ENCODE assay signal across 26 cellular contexts in the genomic region with DNA sequence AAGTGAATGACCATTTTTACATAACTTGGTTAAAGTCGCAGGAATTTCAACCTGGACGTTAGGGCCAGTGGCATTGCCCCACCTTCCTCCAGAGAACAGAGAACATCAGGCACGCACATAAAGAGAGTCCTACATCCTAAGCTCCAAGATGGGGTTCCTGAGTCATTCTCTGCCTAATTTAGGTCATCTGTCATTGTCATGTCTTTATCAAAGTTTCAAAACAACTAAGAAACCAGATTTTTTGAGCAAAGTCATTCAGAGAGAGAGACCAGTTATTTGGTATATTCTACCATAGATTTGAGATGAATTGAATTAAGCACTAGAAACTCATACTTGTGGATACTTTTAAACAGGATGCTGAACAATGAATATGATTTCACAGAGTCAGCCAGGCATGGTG.
DNase-seq lines count a peak whose midpoint lies in the region; ATAC-seq, FAIRE-seq and TF ChIP-seq lines count a peak whose summit lies in the region.
"Had no signal": no experiment of that assay in that cellular context is flagged by ENCODE, and none has a peak within 500 bp of the region (broad histone marks: within the 10 kb centered on the region; RNA-seq: fewer than 3 reads in every experiment).

No MANE protein-coding gene starts in this region.

- H4K20me1 ChIP-seq in K562 (replicated peaks; ENCODE audit: control insufficient read depth, insufficient read depth, low read length) (no peaks in the 10 kb centered on the region), neural progenitor cell (ENCODE audit: low read depth) (no peaks in the 10 kb centered on the region)
- H4K20me1 ChIP-seq: BLaER1 had no signal

- H3K36me3 Mint-ChIP-seq in neural progenitor cell = peaks cover 2% of the 10 kb centered on the region
- H3K36me3 Mint-ChIP-seq in endodermal cell (ENCODE audit: low read depth) = peaks cover 8% of the 10 kb centered on the region
- H3K36me3 Mint-ChIP-seq: CD14-positive monocyte; CD4-positive, alpha-beta memory T cell; CD4-positive, CD25-positive, alpha-beta regulatory T cell had no signal

- H3K4me1 Mint-ChIP-seq in neural progenitor cell (no peaks in the 10 kb centered on the region), endodermal cell (no peaks in the 10 kb centered on the region)
- H3K4me1 Mint-ChIP-seq: CD14-positive monocyte; CD4-positive, alpha-beta memory T cell; CD4-positive, CD25-positive, alpha-beta regulatory T cell; CD8-positive, alpha-beta memory T cell had no signal

- H3K27me3 ChIP-seq in GM06990 (replicated peaks; ENCODE audit: control insufficient read depth, insufficient read depth, low read length) = no peaks in the 10 kb centered on the region
- no peaks in the 10 kb centered on the region for H3K27me3 ChIP-seq in K562 (ENCODE audit: control insufficient read depth in 2 of 2, insufficient read depth in 2 of 2, low read length in 2 of 2)
- H3K27me3 ChIP-seq in neural progenitor cell = no peaks in the 10 kb centered on the region
- no peaks in the 10 kb centered on the region for H3K27me3 ChIP-seq in endodermal cell (ENCODE audit: control insufficient read depth, insufficient read depth, low read length, poor library complexity, severe bottlenecking)
- H3K27me3 ChIP-seq: BE2C, BLaER1 had no signal

- 2% methylated on average over 3 of the region's 3 CpGs for WGBS in K562 (ENCODE audit: insufficient coverage, low coverage, missing lambda C conversion rate)
- WGBS in endodermal cell (ENCODE audit: insufficient coverage in 1 of 2, insufficient read length in 1 of 2), 2 experiments = 90 to 93% methylated on average over 3 of the region's 3 CpGs

- no peaks in the 10 kb centered on the region for H3K9me1 ChIP-seq in K562 (ENCODE audit: control insufficient read depth, insufficient read depth, low read length)

- no peak overlapping the region for H3K4me3 Mint-ChIP-seq in neural progenitor cell
- H3K4me3 Mint-ChIP-seq in endodermal cell = no peak overlapping the region
- H3K4me3 Mint-ChIP-seq: CD14-positive monocyte; CD4-positive, alpha-beta memory T cell; CD4-positive, CD25-positive, alpha-beta regulatory T cell; CD8-positive, alpha-beta memory T cell had no signal

- H3K36me3 ChIP-seq in GM06990 (ENCODE audit: control insufficient read depth, insufficient read depth, low read length) (no peaks in the 10 kb centered on the region), K562 (ENCODE audit: control insufficient read depth, insufficient read depth, low read length) (no peaks in the 10 kb centered on the region), neural progenitor cell (peaks cover 11% of the 10 kb centered on the region), endodermal cell (ENCODE audit: control insufficient read depth, insufficient read depth, low read length) (no peaks in the 10 kb centered on the region)
- H3K36me3 ChIP-seq: BE2C, BLaER1 had no signal

- no peaks in the 10 kb centered on the region for H3F3A ChIP-seq in neural progenitor cell (ENCODE audit: low read depth)

- H3K4me1 ChIP-seq in K562 (replicated peaks in 1 of 2; ENCODE audit: control insufficient read depth in 2 of 2, insufficient read depth in 2 of 2, low read length in 2 of 2) (no peaks in the 10 kb centered on the region), neural progenitor cell (no peaks in the 10 kb centered on the region), endodermal cell (ENCODE audit: control insufficient read depth, insufficient read depth, low read length) (no peaks in the 10 kb centered on the region)
- H3K4me1 ChIP-seq: BE2C, BLaER1 had no signal

- H3K4me3 ChIP-seq in GM06990 (replicated peaks; ENCODE audit: low read depth, low read length) (no peak overlapping the region), GM12865 (ENCODE audit: low read depth, low read length) (no peak overlapping the region), K562 (no peak overlapping the region), neural progenitor cell (no peak overlapping the region), endodermal cell (ENCODE audit: low read length) (no peak overlapping the region)
- H3K4me3 ChIP-seq: BLaER1 had no signal

- no peak for TF ChIP-seq CTCF in GM06990 (IDR thresholded peaks at IDR 0.05; ENCODE audit: insufficient read depth, low read length, poor library complexity, severe bottlenecking)
- TF ChIP-seq CTCF in GM12865 (IDR thresholded peaks at IDR 0.05; ENCODE audit: insufficient read depth, low read depth, low read length, missing control alignments) = no peak
- no peak for TF ChIP-seq CTCF in K562 (IDR thresholded peaks at IDR 0.05 in 2 of 3, conservative IDR thresholded peaks at IDR 0.05 in 1 of 3; ENCODE audit: insufficient read depth in 2 of 3, low read depth in 1 of 3, low read length in 3 of 3)
- TF ChIP-seq CTCF in neural progenitor cell (IDR thresholded peaks at IDR 0.05) = no peak
- TF ChIP-seq CTCF in endodermal cell (conservative IDR thresholded peaks at IDR 0.05) = no peak

- H3K4me2 ChIP-seq in K562 (ENCODE audit: insufficient read depth, low read length) (no peak overlapping the region), neural progenitor cell (no peak overlapping the region)
- H3K4me2 ChIP-seq: BLaER1 had no signal

- no peak overlapping the region for H2AFZ ChIP-seq in K562 (ENCODE audit: low read depth, low read length)
- H2AFZ ChIP-seq in neural progenitor cell (replicated peaks) = no peak overlapping the region

- H3K79me2 ChIP-seq in K562 (ENCODE audit: control insufficient read depth, insufficient read depth, low read length) (no peaks in the 10 kb centered on the region), neural progenitor cell (ENCODE audit: low read depth) (no peaks in the 10 kb centered on the region)

- H3K9me3 Mint-ChIP-seq in neural progenitor cell (peaks cover 13% of the 10 kb centered on the region), endodermal cell (peaks cover 24% of the 10 kb centered on the region)

- no peak overlapping the region for H3K27ac ChIP-seq in K562 (ENCODE audit: extremely low read depth, low read depth, low read length)
- no peak overlapping the region for H3K27ac ChIP-seq in neural progenitor cell
- H3K27ac ChIP-seq in endodermal cell (ENCODE audit: low read depth, low read length) = no peak overlapping the region
- H3K27ac ChIP-seq: BLaER1 had no signal

- peak; percentile 35 for DNase-seq in GM06990 (ENCODE audit: extremely low read depth, insufficient read length)
- peak; percentile 46 for DNase-seq in GM12865 (ENCODE audit: low read depth)
- no peak for DNase-seq in K562 (ENCODE audit: extremely low read depth in 1 of 4, low spot score in 3 of 4)
- no peak for DNase-seq in neural progenitor cell (ENCODE audit: low spot score)
- DNase-seq in activated CD4-positive, CD25-positive, alpha-beta regulatory T cell (lab: John Stamatoyannopoulos, UW) = no peak
- no peak for DNase-seq in endodermal cell
- DNase-seq: 8988T; ACHN; BE2C; C1 segment of cervical spinal cord; CD4-positive, alpha-beta memory T cell; CD4-positive, CD25-positive, alpha-beta regulatory T cell; CD8-positive, alpha-beta memory T cell; COR-L47; DMS 273 treated with DMSO at 0.1 percent for 48 hours; DMS153; DMS53; DMS79; DND-41; EL; GDM1 had no signal

- CTCF ChIA-PET in K562 (lab: Yijun Ruan, JAX; ENCODE audit: low intra/inter-chr PET ratio) = no interaction called here

- TF ChIP-seq POLR2A in K562 (conservative IDR thresholded peaks at IDR 0.05) = no peak

- intact Hi-C loops in K562 (cut with micrococcal nuclease) = no loop called here

- no peak for TF ChIP-seq RAD21 in K562 (CRISPR knock-in tag; conservative IDR thresholded peaks at IDR 0.05 in 1 of 2, IDR thresholded peaks at IDR 0.05 in 1 of 2)

- H3K27me3 Mint-ChIP-seq in neural progenitor cell (ENCODE audit: insufficient read depth, low read depth) (no peaks in the 10 kb centered on the region), endodermal cell (ENCODE audit: insufficient read depth) (no peaks in the 10 kb centered on the region)
- H3K27me3 Mint-ChIP-seq: CD4-positive, alpha-beta memory T cell; CD4-positive, CD25-positive, alpha-beta regulatory T cell; CD8-positive, alpha-beta memory T cell had no signal

- no peaks in the 10 kb centered on the region for H3K9me3 ChIP-seq in K562 (replicated peaks; ENCODE audit: control insufficient read depth, insufficient read depth, low read depth, low read length)
- peaks cover 12% of the 10 kb centered on the region for H3K9me3 ChIP-seq in neural progenitor cell (ENCODE audit: low read depth)
- peaks cover 26% of the 10 kb centered on the region for H3K9me3 ChIP-seq in endodermal cell (ENCODE audit: control insufficient read depth, low read length)
- H3K9me3 ChIP-seq: BE2C had no signal

- BruUV-seq in K562 (replicated peaks; lab: Mats Ljungman, UMichigan) = no TSS peak

- TF ChIP-seq EP300 in K562 (IDR thresholded peaks at IDR 0.05; ENCODE audit: low read length) = no peak

- in situ Hi-C loops in K562 (cut with MboI) = no loop called here

- H3K27ac Mint-ChIP-seq in neural progenitor cell (no peak overlapping the region), endodermal cell (no peak overlapping the region)
- H3K27ac Mint-ChIP-seq: CD14-positive monocyte; CD4-positive, alpha-beta memory T cell; CD4-positive, CD25-positive, alpha-beta regulatory T cell; CD8-positive, alpha-beta memory T cell had no signal

- FAIRE-seq in K562 (lab: Jason Lieb, UNC) = peak; percentile 32
- FAIRE-seq: A204.1, GM12891, GM19239 had no signal

- no peak for ATAC-seq in K562

- H3K9ac ChIP-seq in K562 (ENCODE audit: insufficient read depth in 1 of 2, low read depth in 2 of 2, low read length in 2 of 2) (no peak overlapping the region), neural progenitor cell (no peak overlapping the region), endodermal cell (ENCODE audit: extremely low read depth, low read length, poor library complexity, severe bottlenecking) (no peak overlapping the region)
- H3K9ac ChIP-seq: BLaER1 had no signal

- POLR2A ChIA-PET in K562 (lab: Yijun Ruan, JAX) = interaction anchor here (0.7 kb wide), 1 partner anchor 9 kb away, joined by 3 read pairs; no protein-coding TSS in a partner anchor

TF ChIP-seq in K562, 482 proteins besides CTCF, POLR2A, EP300 and RAD21 (continues in another document):
- no peak for TF ChIP-seq FOXA1 (IDR thresholded peaks at IDR 0.05; ENCODE audit: borderline replicate concordance)
- TF ChIP-seq, protein P1, sequence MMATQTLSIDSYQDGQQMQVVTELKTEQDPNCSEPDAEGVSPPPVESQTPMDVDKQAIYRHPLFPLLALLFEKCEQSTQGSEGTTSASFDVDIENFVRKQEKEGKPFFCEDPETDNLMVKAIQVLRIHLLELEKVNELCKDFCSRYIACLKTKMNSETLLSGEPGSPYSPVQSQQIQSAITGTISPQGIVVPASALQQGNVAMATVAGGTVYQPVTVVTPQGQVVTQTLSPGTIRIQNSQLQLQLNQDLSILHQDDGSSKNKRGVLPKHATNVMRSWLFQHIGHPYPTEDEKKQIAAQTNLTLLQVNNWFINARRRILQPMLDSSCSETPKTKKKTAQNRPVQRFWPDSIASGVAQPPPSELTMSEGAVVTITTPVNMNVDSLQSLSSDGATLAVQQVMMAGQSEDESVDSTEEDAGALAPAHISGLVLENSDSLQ (IDR thresholded peaks at IDR 0.05) = peak; percentile 45; the same call in 1 of the 2 replicates
- no peak for TF ChIP-seq IFI16 (CRISPR knock-in tag; IDR thresholded peaks at IDR 0.05)
- TF ChIP-seq MEIS2 (IDR thresholded peaks at IDR 0.05; ENCODE audit: partially characterized antibody) = peak; percentile 76
- no peak for TF ChIP-seq TAF15 (IDR thresholded peaks at IDR 0.05; ENCODE audit: low read depth, low read length)
- no peak for TF ChIP-seq ZNF282 (CRISPR knock-in tag; IDR thresholded peaks at IDR 0.05)

Comparison
In these comparisons a context has a peak if more than half of its experiments do, and no peak if none do; other contexts are left out.
1. DNase-seq: peak in GM06990 (single experiment) and GM12865 (single experiment); none in K562 (0 of 4), neural progenitor cell (single experiment), activated CD4-positive, CD25-positive, alpha-beta regulatory T cell (0 of 4) and endodermal cell (single experiment).